In genomic region chr14:99683619-99684355, GRCh38 we compare ENCODE assay signal across 8 cellular contexts. TPM values are rescaled to one million over a fixed set of nuclear protein-coding genes. Genes with fewer than 3 reads are reported as not detected.
DNase-seq lines count a peak whose midpoint lies in the region; ATAC-seq and TF ChIP-seq lines count a peak whose summit lies in the region.

Gene CYP46A1, plus strand, starts transcription at chr14:99684298. Its CDS starts 120 bp downstream, at chr14:99684418.

- no peaks in the 10 kb centered on the region; the same call in 1 of the 2 replicates for H4K20me1 ChIP-seq in IMR-90 (ENCODE audit: insufficient read depth, low read length)
- no peaks in the 10 kb centered on the region for H4K20me1 ChIP-seq in OCI-LY7 (ENCODE audit: insufficient read depth, low read length)

- peak within 1 kb of the TSS; percentile 59 for H4K5ac ChIP-seq in IMR-90 (ENCODE audit: low read depth, low read length)

- H3K36me3 ChIP-seq in IMR-90 (ENCODE audit: control insufficient read depth, insufficient read depth, low read length) (no peaks in the 10 kb centered on the region), OCI-LY7 (ENCODE audit: insufficient read depth, low read length) (no peaks in the 10 kb centered on the region)

- peak within 1 kb of the TSS; percentile 88 for H3K4me3 ChIP-seq in IMR-90 (ENCODE audit: insufficient read depth, low read depth, low read length)
- H3K4me3 ChIP-seq in OCI-LY7 (ENCODE audit: low read depth, low read length, poor library complexity, severe bottlenecking), result peak within 1 kb of the TSS; percentile 89

- no peak within 1 kb of the TSS for H2BK15ac ChIP-seq in IMR-90 (ENCODE audit: low read depth, low read length)

- dilution Hi-C loops in IMR-90 (cut with HindIII; ENCODE audit: low sequenced_read_pairs, unreplicated experiment), result no loop called here

- peaks cover 29% of the 10 kb centered on the region for H3K27me3 ChIP-seq in IMR-90 (ENCODE audit: control insufficient read depth, insufficient read depth, low read length)

- H2BK120ac ChIP-seq in IMR-90 (ENCODE audit: low read depth, low read length), result no peak within 1 kb of the TSS

- H4K91ac ChIP-seq in IMR-90 (ENCODE audit: insufficient read depth, low read depth, low read length), result peak within 1 kb of the TSS; percentile 31; the same call in 1 of the 2 replicates

- H3K14ac ChIP-seq in IMR-90 (replicated peaks; ENCODE audit: low read depth, low read length), result no peak within 1 kb of the TSS

- no peak within 1 kb of the TSS for H2AK5ac ChIP-seq in IMR-90 (ENCODE audit: low read depth, low read length)

- ATAC-seq in GM21529 (IDR thresholded peaks at IDR 0.05; ENCODE audit: unreplicated experiment) (peak; percentile 94), IMR-90 (ENCODE audit: low read depth) (peak; percentile 97)

- DNase-seq in DMS114 treated with DMSO at 0.1 percent for 48 hours (lab: John Stamatoyannopoulos, UW; ENCODE audit: unreplicated experiment) (peak; percentile 92), IMR-90 (peak; percentile 99), OCI-LY7 (ENCODE audit: low spot score) (peak; percentile 100), activated T-cell treated with anti-CD3 and anti-CD28 coated beads for 4 hours (peak; percentile 99), epithelial cell of prostate (ENCODE audit: low read depth, low spot score) (peak; percentile 95), mucosa of gallbladder (ENCODE audit: low spot score) (peak; percentile 100)
- peak; percentile 99 for DNase-seq in stimulated activated CD8-positive, alpha-beta memory T cell treated with anti-CD3 and anti-CD28 coated beads, Interleukin-4, amount 100 ng/mL, for 24 hours (ENCODE audit: low read depth)

- TF ChIP-seq CTCF in IMR-90 (conservative IDR thresholded peaks at IDR 0.05; ENCODE audit: low read depth, low read length), result no peak
- no peak for TF ChIP-seq CTCF in OCI-LY7 (conservative IDR thresholded peaks at IDR 0.05; ENCODE audit: low read length)

- H3K9ac ChIP-seq in IMR-90 (ENCODE audit: low read depth, low read length), result peak within 1 kb of the TSS; percentile 52

- H3K4ac ChIP-seq in IMR-90 (ENCODE audit: low read depth, low read length), result peak within 1 kb of the TSS; percentile 27; the same call in 1 of the 2 replicates

- peak within 1 kb of the TSS; percentile 46; the same call in 1 of the 2 replicates for H3K23ac ChIP-seq in IMR-90 (ENCODE audit: low read depth, low read length)

- no peaks in the 10 kb centered on the region for H3K9me1 ChIP-seq in IMR-90 (ENCODE audit: insufficient read depth, low read length)

- TF ChIP-seq POLR2A in IMR-90 (IDR thresholded peaks at IDR 0.05; ENCODE audit: low read depth, low read length), result no peak

- peak within 1 kb of the TSS; percentile 25 for H2BK5ac ChIP-seq in IMR-90 (ENCODE audit: low read depth, low read length, poor library complexity, severe bottlenecking)

- H3K4me2 ChIP-seq in IMR-90 (ENCODE audit: low read depth, low read length) (peak within 1 kb of the TSS; percentile 97), OCI-LY7 (ENCODE audit: low read length) (peak within 1 kb of the TSS; percentile 88)

- no peak for TF ChIP-seq RAD21 in IMR-90 (IDR thresholded peaks at IDR 0.05; ENCODE audit: low read length)

- intact Hi-C loops in IMR-90 (cut with micrococcal nuclease) (loop anchor here (1.0 to 5.0 kb wide), 4 partner anchors 61 to 263 kb away; no protein-coding TSS in a partner anchor), OCI-LY7 (cut with micrococcal nuclease; ENCODE audit: unreplicated experiment) (loop anchor here (1.0 to 5.0 kb wide), 4 partner anchors 19 to 384 kb away; partner anchors contain the start of genes CCDC85C and EVL)

- 0% methylated on average over 45 of the region's 77 CpGs; no CpG with 5 or more reads in 1 of the 2 experiments for WGBS in IMR-90 (ENCODE audit: extremely low coverage in 2 of 2, insufficient read length in 1 of 2), 2 experiments

- H2AK9ac ChIP-seq in IMR-90 (replicated peaks; ENCODE audit: low read depth, low read length, poor library complexity), result peak within 1 kb of the TSS; percentile 82

- POLR2A ChIA-PET in IMR-90 (lab: Charles Lee; ENCODE audit: unreplicated experiment) (no interaction called here), OCI-LY7 (lab: Charles Lee) (interaction anchor here (0.6 to 1.3 kb wide), 7 partner anchors 11 to 215 kb away, joined by 3 to 5 read pairs (median 3); partner anchors contain the start of gene CCNK)

- H4K8ac ChIP-seq in IMR-90 (ENCODE audit: low read depth in 2 of 2, low read length in 2 of 2), result peak within 1 kb of the TSS; percentile 57 to 87

- 0 out of 2 replicates have a peak within 1 kb of the TSS, but pooled peaks have one; percentile 0 for H3K56ac ChIP-seq in IMR-90 (ENCODE audit: extremely low read depth, insufficient read depth, low read length)

- CTCF ChIA-PET in IMR-90 (lab: Yijun Ruan, JAX) (no interaction called here), OCI-LY7 (lab: Charles Lee; ENCODE audit: unreplicated experiment) (interaction anchor here (0.5 to 0.7 kb wide), 9 partner anchors 15 to 677 kb away, joined by 3 to 8 read pairs (median 4); no protein-coding TSS in a partner anchor)

- H3K27ac ChIP-seq in IMR-90 (ENCODE audit: insufficient read depth, low read length), result peak within 1 kb of the TSS; percentile 65
- H3K27ac ChIP-seq in OCI-LY7 (ENCODE audit: low read depth, low read length, poor library complexity, severe bottlenecking), result peak within 1 kb of the TSS; percentile 60
- H3K27ac ChIP-seq in epithelial cell of prostate, result no peak within 1 kb of the TSS

- H3K79me1 ChIP-seq in IMR-90 (ENCODE audit: low read depth in 1 of 2, low read length in 2 of 2), result no peaks in the 10 kb centered on the region; a peak in 1 of 4 replicates

- in situ Hi-C loops in IMR-90 (cut with MboI; ENCODE audit: low sequenced_read_pairs), result loop anchor here (5.0 kb wide), 1 partner anchor 199 kb away; no protein-coding TSS in a partner anchor

- H3K4me1 ChIP-seq in IMR-90 (ENCODE audit: control insufficient read depth, insufficient read depth, low read length) (peaks cover 8% of the 10 kb centered on the region), OCI-LY7 (ENCODE audit: insufficient read depth, low read length, poor library complexity, severe bottlenecking) (peaks cover 42% of the 10 kb centered on the region)

- peaks cover 5% of the 10 kb centered on the region for H3K9me3 ChIP-seq in IMR-90 (ENCODE audit: control insufficient read depth, insufficient read depth, low read length)
- H3K9me3 ChIP-seq in OCI-LY7 (ENCODE audit: low read length), result no peaks in the 10 kb centered on the region

- no peaks in the 10 kb centered on the region for H3K79me2 ChIP-seq in OCI-LY7 (ENCODE audit: insufficient read depth, low read depth, low read length)

- BruUV-seq in IMR-90 (replicated peaks; lab: Mats Ljungman, UMichigan), result no TSS peak
- no TSS peak for BruUV-seq in OCI-LY7 (replicated peaks; lab: Mats Ljungman, UMichigan)

- H2BK20ac ChIP-seq in IMR-90 (ENCODE audit: low read depth, low read length), result no peak within 1 kb of the TSS

- no peak within 1 kb of the TSS for H3K18ac ChIP-seq in IMR-90 (ENCODE audit: low read depth, low read length)

- no peaks in the 10 kb centered on the region for H3K9me2 ChIP-seq in OCI-LY7 (ENCODE audit: insufficient read depth, low read length)

- H2AFZ ChIP-seq in IMR-90 (replicated peaks; ENCODE audit: low read length, poor library complexity) (peak within 1 kb of the TSS; percentile 96), OCI-LY7 (ENCODE audit: low read length) (peak within 1 kb of the TSS; percentile 86)

TF ChIP-seq in IMR-90, 13 proteins besides CTCF, POLR2A, EP300 and RAD21:
- no peak; the same call in 1 of the 2 replicates for TF ChIP-seq USF2 (IDR thresholded peaks at IDR 0.05; ENCODE audit: low read depth, low read length)
- no peak for TF ChIP-seq MAFK (IDR thresholded peaks at IDR 0.05; ENCODE audit: low read depth, low read length)
- no peak for TF ChIP-seq ELK1 (IDR thresholded peaks at IDR 0.05; ENCODE audit: borderline replicate concordance, low read depth, low read length)
- TF ChIP-seq MAZ (IDR thresholded peaks at IDR 0.05; ENCODE audit: borderline replicate concordance, low read depth, low read length), result peak; percentile 90; the same call in 1 of the 2 replicates
- TF ChIP-seq MXI1 (IDR thresholded peaks at IDR 0.05; ENCODE audit: borderline replicate concordance, low read depth, low read length), result peak; percentile 64; the same call in 1 of the 2 replicates
- TF ChIP-seq RFX5 (IDR thresholded peaks at IDR 0.05; ENCODE audit: low read depth, low read length), result no peak
- no peak for TF ChIP-seq NFE2L2 (IDR thresholded peaks at IDR 0.05; ENCODE audit: low read depth, low read length)
- TF ChIP-seq CEBPB (IDR thresholded peaks at IDR 0.05; ENCODE audit: low read depth, low read length), result no peak

RNA-seq across cellular contexts. Expression of gene CYP46A1, which starts in this region (rescaled TPM):
- total RNA-seq in IMR-90 (2012; rRNA removed) (under 0.01 and 0.18 TPM in 2 replicates), OCI-LY7 (2022) (10.8 and 11.0 TPM in 2 replicates), mucosa of gallbladder (1.8 TPM)
- 0.24 and 0.31 TPM in 2 replicates for polyA plus RNA-seq in IMR-90 (2012; rRNA removed)
- polyA plus RNA-seq in IMR-90 (2012; cell fraction: cytosol; rRNA removed), result 0.09 and 0.31 TPM in 2 replicates
- polyA plus RNA-seq in IMR-90 (2012; cell fraction: nucleus; rRNA removed; ENCODE audit: low replicate concordance), result 1.0 and 1.2 TPM in 2 replicates
- 2.0 and 4.1 TPM in 2 replicates for total RNA-seq in OCI-LY7 (2014; rRNA removed; shearing (Covaris generic))
